Comparison of ENCODE assay signal across 39 cellular contexts in genomic region chr10:123635131-123635530, GRCh38. TPM values are rescaled to one million over a fixed set of nuclear protein-coding genes. Genes with fewer than 3 reads are reported as not detected.
"Had no signal": no experiment of that assay in that cellular context is flagged by ENCODE, and none has a peak within 500 bp of the region (broad histone marks: within the 10 kb centered on the region; RNA-seq: fewer than 3 reads in every experiment).

No MANE protein-coding gene starts in this region.

- H3K27me3 ChIP-seq: adrenal gland, body of pancreas had no signal

- DNase-seq: activated B cell treated with CpG ODN at 0.5 μM for 24 hours; activated CD4-positive, alpha-beta memory T cell treated with anti-CD3 and anti-CD28 coated beads for 36 hours; activated CD4-positive, alpha-beta T cell treated with anti-CD3 and anti-CD28 coated beads, Interleukin-2, amount 10 ng/mL, durations not matched to agents 24 days and 14 days; activated CD8-positive, alpha-beta memory T cell treated with anti-CD3 and anti-CD28 coated beads, Interleukin-2, amount 10 ng/mL, durations not matched to agents 7 days and 5 days; activated CD8-positive, alpha-beta memory T cell treated with anti-CD3 and anti-CD28 coated beads, Interleukin-2, amount 50 U/mL, for 4 hours; activated CD8-positive, alpha-beta T cell treated with anti-CD3 and anti-CD28 coated beads, Interleukin-2, amount 10 ng/mL, durations not matched to agents 7 days and 5 days; activated effector memory CD4-positive, alpha-beta T cell treated with anti-CD3 and anti-CD28 coated beads, Interleukin-2, amount 50 U/mL, for 16 hours; activated naive CD4-positive, alpha-beta T cell treated with anti-CD3 and anti-CD28 coated beads for 36 hours; activated naive CD8-positive, alpha-beta T cell treated with anti-CD3 and anti-CD28 coated beads for 36 hours; activated naive CD8-positive, alpha-beta T cell treated with anti-CD3 and anti-CD28 coated beads, Interleukin-2, amount 50 U/mL, for 24 hours; activated T-cell treated with anti-CD3 and anti-CD28 coated beads, Interleukin-2, amount 50 U/mL, for 1 hour; activated T-cell treated with anti-CD3 and anti-CD28 coated beads, Interleukin-2, amount 50 U/mL, for 48 hours; amygdala; aorta; body of pancreas; caudate nucleus; effector memory CD4-positive, alpha-beta T cell; erythroblast; esophagus squamous epithelium; foreskin melanocyte; T-helper 1 cell; T-helper 17 cell; T1000; WERI-Rb-1 had no signal

- H3K27ac ChIP-seq: adrenal gland, body of pancreas, esophagus squamous epithelium, gastroesophageal sphincter, WERI-Rb-1 had no signal

- ATAC-seq: activated CD4-positive, CD25-positive, alpha-beta regulatory T cell treated with anti-CD3 and anti-CD28 coated beads, Interleukin-2, amount 50 U/mL, for 24 hours; activated CD8-positive, alpha-beta memory T cell treated with anti-CD3 and anti-CD28 coated beads, Interleukin-2, amount 10 ng/mL, durations not matched to agents 7 days and 5 days; activated CD8-positive, alpha-beta T cell treated with anti-CD3 and anti-CD28 coated beads, Interleukin-2, amount 10 ng/mL, durations not matched to agents 7 days and 5 days; activated naive CD8-positive, alpha-beta T cell treated with anti-CD3 and anti-CD28 coated beads, Interleukin-2, amount 50 U/mL, for 24 hours; body of pancreas; gastroesophageal sphincter; T-helper 17 cell had no signal

- H3K4me3 Mint-ChIP-seq: activated B cell treated with CpG ODN at 0.5 μM for 24 hours; activated CD4-positive, alpha-beta memory T cell treated with anti-CD3 and anti-CD28 coated beads for 36 hours; activated CD4-positive, alpha-beta T cell treated with anti-CD3 and anti-CD28 coated beads, Interleukin-2, amount 10 ng/mL, durations not matched to agents 24 days and 14 days; activated CD8-positive, alpha-beta memory T cell treated with anti-CD3 and anti-CD28 coated beads, Interleukin-2, amount 10 ng/mL, durations not matched to agents 7 days and 5 days; activated CD8-positive, alpha-beta T cell treated with anti-CD3 and anti-CD28 coated beads, Interleukin-2, amount 10 ng/mL, durations not matched to agents 7 days and 5 days; activated naive CD4-positive, alpha-beta T cell treated with anti-CD3 and anti-CD28 coated beads for 36 hours; activated naive CD4-positive, alpha-beta T cell treated with anti-CD3 and anti-CD28 coated beads, Interleukin-2, amount 50 U/mL, for 24 hours; activated naive CD8-positive, alpha-beta T cell treated with anti-CD3 and anti-CD28 coated beads for 36 hours; activated naive CD8-positive, alpha-beta T cell treated with anti-CD3 and anti-CD28 coated beads, Interleukin-2, amount 50 U/mL, for 24 hours; activated T-helper 1 cell treated with anti-CD3 and anti-CD28 coated beads, Interleukin-12 subunit alpha, Interleukin-12 subunit beta, Interleukin-2, Interleukin-4 antibody, amounts not matched to agents 30 ng/mL and 10 ng/mL and 1 ng/mL, durations not matched to agents 14 hours and 24 hours and 36 hours; endodermal cell; T-helper 17 cell; T-helper 2 cell treated with Interferon-gamma antibody and Interleukin-4, amounts not matched to agents 5 μg/mL and 100 μg/mL, for 36 hours had no signal

- H3K36me3 ChIP-seq: adrenal gland, esophagus squamous epithelium, gastroesophageal sphincter, WERI-Rb-1 had no signal

- H3K9me3 ChIP-seq: adrenal gland, body of pancreas, esophagus squamous epithelium had no signal

- H3K36me3 Mint-ChIP-seq: activated CD4-positive, alpha-beta memory T cell treated with anti-CD3 and anti-CD28 coated beads for 36 hours; activated CD8-positive, alpha-beta memory T cell treated with anti-CD3 and anti-CD28 coated beads, Interleukin-2, amount 10 ng/mL, durations not matched to agents 7 days and 5 days; activated naive CD4-positive, alpha-beta T cell treated with anti-CD3 and anti-CD28 coated beads, Interleukin-2, amount 50 U/mL, for 24 hours; activated naive CD8-positive, alpha-beta T cell treated with anti-CD3 and anti-CD28 coated beads for 36 hours had no signal

- H3K4me1 Mint-ChIP-seq: activated B cell treated with CpG ODN at 0.5 μM for 24 hours; activated CD4-positive, alpha-beta T cell treated with anti-CD3 and anti-CD28 coated beads, Interleukin-2, amount 10 ng/mL, durations not matched to agents 24 days and 14 days; activated CD8-positive, alpha-beta memory T cell treated with anti-CD3 and anti-CD28 coated beads, Interleukin-2, amount 10 ng/mL, durations not matched to agents 7 days and 5 days; activated naive CD4-positive, alpha-beta T cell treated with anti-CD3 and anti-CD28 coated beads, Interleukin-2, amount 50 U/mL, for 24 hours; activated naive CD8-positive, alpha-beta T cell treated with anti-CD3 and anti-CD28 coated beads for 36 hours; activated naive CD8-positive, alpha-beta T cell treated with anti-CD3 and anti-CD28 coated beads, Interleukin-2, amount 50 U/mL, for 24 hours; T-helper 17 cell had no signal

- H3K27ac Mint-ChIP-seq: activated B cell treated with CpG ODN at 0.5 μM for 24 hours; activated CD4-positive, alpha-beta memory T cell treated with anti-CD3 and anti-CD28 coated beads for 36 hours; activated CD4-positive, alpha-beta T cell treated with anti-CD3 and anti-CD28 coated beads, Interleukin-2, amount 10 ng/mL, durations not matched to agents 24 days and 14 days; activated CD8-positive, alpha-beta memory T cell treated with anti-CD3 and anti-CD28 coated beads, Interleukin-2, amount 10 ng/mL, durations not matched to agents 7 days and 5 days; activated CD8-positive, alpha-beta T cell treated with anti-CD3 and anti-CD28 coated beads, Interleukin-2, amount 10 ng/mL, durations not matched to agents 7 days and 5 days; activated naive CD4-positive, alpha-beta T cell treated with anti-CD3 and anti-CD28 coated beads for 36 hours; activated naive CD4-positive, alpha-beta T cell treated with anti-CD3 and anti-CD28 coated beads, Interleukin-2, amount 50 U/mL, for 24 hours; activated naive CD8-positive, alpha-beta T cell treated with anti-CD3 and anti-CD28 coated beads for 36 hours; activated naive CD8-positive, alpha-beta T cell treated with anti-CD3 and anti-CD28 coated beads, Interleukin-2, amount 50 U/mL, for 24 hours; activated T-helper 1 cell treated with anti-CD3 and anti-CD28 coated beads, Interleukin-12 subunit alpha, Interleukin-12 subunit beta, Interleukin-2, Interleukin-4 antibody, amounts not matched to agents 30 ng/mL and 10 ng/mL and 1 ng/mL, durations not matched to agents 14 hours and 24 hours and 36 hours; activated T-helper 2 cell treated with anti-CD3 and anti-CD28 coated beads, Interferon-gamma antibody, Interleukin-2, Interleukin-4, amounts not matched to agents 10 μg/mL and 5 μg/mL and 100 μg/mL, durations not matched to agents 14 hours and 24 hours and 36 hours; endodermal cell; T-helper 17 cell; T-helper 2 cell treated with Interferon-gamma antibody and Interleukin-4, amounts not matched to agents 5 μg/mL and 100 μg/mL, for 36 hours had no signal

- H3K4me1 ChIP-seq: adrenal gland, body of pancreas, esophagus squamous epithelium, gastroesophageal sphincter had no signal

- H3K4me3 ChIP-seq: adrenal gland, body of pancreas, esophagus squamous epithelium, gastroesophageal sphincter had no signal

- H3K9me3 Mint-ChIP-seq: activated B cell treated with CpG ODN at 0.5 μM for 24 hours; activated CD4-positive, alpha-beta memory T cell treated with anti-CD3 and anti-CD28 coated beads for 36 hours; activated CD4-positive, alpha-beta T cell treated with anti-CD3 and anti-CD28 coated beads, Interleukin-2, amount 10 ng/mL, durations not matched to agents 24 days and 14 days; activated naive CD4-positive, alpha-beta T cell treated with anti-CD3 and anti-CD28 coated beads, Interleukin-2, amount 50 U/mL, for 24 hours; activated naive CD8-positive, alpha-beta T cell treated with anti-CD3 and anti-CD28 coated beads for 36 hours; activated naive CD8-positive, alpha-beta T cell treated with anti-CD3 and anti-CD28 coated beads, Interleukin-2, amount 50 U/mL, for 24 hours; activated T-helper 1 cell treated with anti-CD3 and anti-CD28 coated beads, Interleukin-12 subunit alpha, Interleukin-12 subunit beta, Interleukin-2, Interleukin-4 antibody, amounts not matched to agents 30 ng/mL and 10 ng/mL and 1 ng/mL, durations not matched to agents 14 hours and 24 hours and 36 hours; activated T-helper 2 cell treated with anti-CD3 and anti-CD28 coated beads, Interferon-gamma antibody, Interleukin-2, Interleukin-4, amounts not matched to agents 10 μg/mL and 5 μg/mL and 100 μg/mL, durations not matched to agents 14 hours and 24 hours and 36 hours; T-helper 2 cell treated with Interferon-gamma antibody and Interleukin-4, amounts not matched to agents 5 μg/mL and 100 μg/mL, for 36 hours had no signal

- H3K27me3 Mint-ChIP-seq: activated CD4-positive, alpha-beta T cell treated with anti-CD3 and anti-CD28 coated beads, Interleukin-2, amount 10 ng/mL, durations not matched to agents 24 days and 14 days had no signal

- FAIRE-seq: colon had no signal

RNA-seq across cellular contexts. Expression of gene GPR26, which starts 31.0 kb away (rescaled TPM):
- total RNA-seq: activated B cell treated with CpG ODN at 0.5 μM for 24 hours; activated CD4-positive, alpha-beta memory T cell treated with anti-CD3 and anti-CD28 coated beads for 36 hours; activated CD4-positive, alpha-beta T cell treated with anti-CD3 and anti-CD28 coated beads, Interleukin-2, amount 10 ng/mL, durations not matched to agents 24 days and 14 days; activated CD8-positive, alpha-beta memory T cell treated with anti-CD3 and anti-CD28 coated beads for 36 hours; activated CD8-positive, alpha-beta memory T cell treated with anti-CD3 and anti-CD28 coated beads, Interleukin-2, amount 10 ng/mL, durations not matched to agents 7 days and 5 days; activated CD8-positive, alpha-beta T cell treated with anti-CD3 and anti-CD28 coated beads, Interleukin-2, amount 10 ng/mL, durations not matched to agents 7 days and 5 days; activated naive CD4-positive, alpha-beta T cell treated with anti-CD3 and anti-CD28 coated beads for 36 hours; activated naive CD8-positive, alpha-beta T cell treated with anti-CD3 and anti-CD28 coated beads for 36 hours; activated T-helper 1 cell treated with anti-CD3 and anti-CD28 coated beads, Interleukin-12 subunit alpha, Interleukin-12 subunit beta, Interleukin-2, Interleukin-4 antibody, amounts not matched to agents 30 ng/mL and 10 ng/mL and 1 ng/mL, durations not matched to agents 14 hours and 24 hours and 36 hours; activated T-helper 2 cell treated with anti-CD3 and anti-CD28 coated beads, Interferon-gamma antibody, Interleukin-2, Interleukin-4, amounts not matched to agents 10 μg/mL and 5 μg/mL and 100 μg/mL, durations not matched to agents 14 hours and 24 hours and 36 hours; adrenal gland; aorta; body of pancreas; chondrocyte; dermis microvascular lymphatic vessel endothelial cell; endodermal cell; esophagus squamous epithelium; fibroblast of lung; fibroblast of villous mesenchyme; glomerular endothelial cell; T-helper 17 cell had no signal
- polyA plus RNA-seq: adrenal gland, aorta, fibroblast of lung had no signal
